Comparison of ENCODE assay signal across 8 cellular contexts in genomic region chr17:50908860-50909764, GRCh38. TPM values are rescaled to one million over a fixed set of nuclear protein-coding genes. Genes with fewer than 3 reads are reported as not detected.
A peak's percentile ranks its signal among the peaks of the same experiment; 100 is the strongest.
DNase-seq lines count a peak whose midpoint lies in the region; ATAC-seq and TF ChIP-seq lines count a peak whose summit lies in the region.

No MANE protein-coding gene starts in this region.

- H3K4me1 ChIP-seq in Peyer's patch (peaks cover 3 to 20% (median 7%) of the 10 kb centered on the region in 4 donors), neutrophil (ENCODE audit: control insufficient read depth in 1 of 2, insufficient read depth in 1 of 2, low read depth in 1 of 2, low read length in 1 of 2) (peaks cover 56 to 65% of the 10 kb centered on the region in 2 experiments)

- peak overlapping the region; percentile 92 for H3K27ac Mint-ChIP-seq in central memory CD8-positive, alpha-beta T cell (ENCODE audit: low read depth)

- no peaks in the 10 kb centered on the region for H3K36me3 ChIP-seq in Peyer's patch
- H3K36me3 ChIP-seq in neutrophil: no peaks in the 10 kb centered on the region

- H3K36me3 Mint-ChIP-seq in central memory CD8-positive, alpha-beta T cell (ENCODE audit: insufficient read depth): peaks cover 2% of the 10 kb centered on the region

- no peaks in the 10 kb centered on the region for H3K27me3 Mint-ChIP-seq in central memory CD8-positive, alpha-beta T cell

- TF ChIP-seq CTCF in Peyer's patch (IDR thresholded peaks at IDR 0.05) (peak in 2 of 6 experiments; percentile 32 to 34), neutrophil (IDR thresholded peaks at IDR 0.05) (peak; percentile 44)

- no peak for ATAC-seq in central memory CD8-positive, alpha-beta T cell (replicated peaks; ENCODE audit: extremely low read depth, poor library complexity, severe bottlenecking)
- ATAC-seq in GM19463 (IDR thresholded peaks at IDR 0.05; ENCODE audit: unreplicated experiment): no peak
- ATAC-seq in GM21367 (IDR thresholded peaks at IDR 0.05; ENCODE audit: unreplicated experiment): no peak

- H3K27me3 ChIP-seq in Peyer's patch: no peaks in the 10 kb centered on the region
- H3K27me3 ChIP-seq in neutrophil: no peaks in the 10 kb centered on the region

- peaks cover 54% of the 10 kb centered on the region for H3K4me1 Mint-ChIP-seq in central memory CD8-positive, alpha-beta T cell

- peak; percentile 57 for DNase-seq in DMS153 (lab: John Stamatoyannopoulos, UW)
- DNase-seq in Peyer's patch: peak in 2 of 3 donors; percentile 60 to 66
- DNase-seq in central memory CD8-positive, alpha-beta T cell (ENCODE audit: low spot score in 2 of 2): peak in 1 of 2 donors; percentile 36
- no peak for DNase-seq in HuH-7 (ENCODE audit: low spot score)
- DNase-seq in DMS79 (lab: John Stamatoyannopoulos, UW): no peak

- H3K9me3 Mint-ChIP-seq in central memory CD8-positive, alpha-beta T cell: no peaks in the 10 kb centered on the region

- H3K4me3 Mint-ChIP-seq in central memory CD8-positive, alpha-beta T cell: peak overlapping the region; percentile 2

- no peak for TF ChIP-seq POLR2A in Peyer's patch (IDR thresholded peaks at IDR 0.05)

- no peaks in the 10 kb centered on the region for H3K9me3 ChIP-seq in Peyer's patch
- H3K9me3 ChIP-seq in neutrophil: no peaks in the 10 kb centered on the region

- H3K4me3 ChIP-seq in Peyer's patch (no peak overlapping the region), neutrophil (ENCODE audit: low read depth in 1 of 2, low read length in 1 of 2) (peak overlapping the region; percentile 35 to 37)

- H3K27ac ChIP-seq in Peyer's patch: peak overlapping the region in 2 of 4 donors; percentile 6 to 64
- H3K27ac ChIP-seq in neutrophil: peak overlapping the region; percentile 95

RNA-seq across cellular contexts. Expression of gene TOB1, which starts 43.0 kb away (rescaled TPM):
- 100 to 1,000 TPM in 1 of 4 donors, 10 to 100 TPM in 3; 38.0 to 101 (median 60.6) TPM for total RNA-seq in Peyer's patch

Comparison
In these comparisons a context has a peak if more than half of its experiments do, and no peak if none do; other contexts are left out.
1. DNase-seq: peak in DMS153 (single experiment) and Peyer's patch (2 of 3); none in HuH-7 (single experiment) and DMS79 (single experiment).
2. H3K4me3 ChIP-seq: peak in neutrophil (2 of 2); none in Peyer's patch (0 of 4).